16 cellular contexts compared by ENCODE assay signal in the genomic region with DNA sequence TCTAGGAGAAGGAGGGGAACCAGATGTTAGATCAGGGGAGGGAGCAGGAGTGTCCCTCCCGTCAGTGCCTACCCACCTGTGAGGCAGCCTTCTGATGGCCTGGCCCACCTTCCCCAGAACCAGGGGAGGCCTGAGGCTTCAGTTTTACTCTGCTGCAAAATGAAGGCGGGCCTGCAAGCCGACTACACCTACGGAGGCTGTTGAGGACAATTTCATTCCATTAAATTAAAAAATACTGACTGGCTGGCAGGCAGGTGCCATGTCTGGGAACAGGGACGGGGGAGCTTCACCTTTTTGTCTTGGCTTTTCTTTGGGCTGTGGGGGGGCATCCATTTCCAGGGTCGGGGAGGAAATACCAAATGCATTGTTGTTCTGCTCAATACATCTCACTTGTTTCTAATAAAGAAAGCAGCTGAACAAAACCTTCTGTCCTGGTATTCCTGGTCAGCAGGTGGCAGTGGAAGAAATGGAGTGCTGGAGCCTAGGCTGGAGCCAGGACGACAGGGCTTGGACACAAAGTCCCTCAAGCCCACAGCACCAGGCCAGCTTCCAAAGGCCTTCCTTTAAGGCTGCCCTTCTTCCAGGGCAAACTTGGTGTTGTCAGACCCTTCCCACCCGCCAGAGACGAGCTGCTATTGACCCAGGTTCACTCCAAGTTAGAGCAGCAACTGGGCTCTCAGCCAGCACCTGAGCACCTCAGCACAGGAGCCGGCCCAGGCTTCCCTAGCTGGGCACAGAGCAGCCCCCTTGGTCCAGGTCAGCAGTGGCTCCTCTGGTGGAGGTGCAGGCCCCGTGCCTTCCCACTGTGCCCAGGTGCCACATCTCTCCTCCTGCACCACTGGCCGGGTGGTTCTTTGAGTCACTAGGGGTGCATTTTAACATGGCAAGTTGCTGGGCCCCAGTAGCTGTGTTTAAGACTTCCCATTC. TPM values are rescaled to one million over a fixed set of nuclear protein-coding genes. Genes with fewer than 3 reads are reported as not detected.
A peak's percentile ranks its signal among the peaks of the same experiment; 100 is the strongest.
DNase-seq lines count a peak whose midpoint lies in the region; FAIRE-seq and TF ChIP-seq lines count a peak whose summit lies in the region.
"Had no signal": no experiment of that assay in that cellular context is flagged by ENCODE, and none has a peak within 500 bp of the region (broad histone marks: within the 10 kb centered on the region; RNA-seq: fewer than 3 reads in every experiment).

No MANE protein-coding gene starts in this region.

- POLR2A ChIA-PET in Caco-2 (lab: Charles Lee): no interaction called here

- BruUV-seq in Caco-2 (replicated peaks; lab: Mats Ljungman, UMichigan): no TSS peak

- H2AFZ ChIP-seq in neural progenitor cell (replicated peaks): no peak overlapping the region

- H3K27me3 Mint-ChIP-seq in Caco-2 (ENCODE audit: insufficient read depth, unreplicated experiment): no peaks in the 10 kb centered on the region
- H3K27me3 Mint-ChIP-seq in neural progenitor cell (ENCODE audit: insufficient read depth, low read depth): peaks cover 2% of the 10 kb centered on the region
- H3K27me3 Mint-ChIP-seq: activated CD8-positive, alpha-beta T cell treated with anti-CD3 and anti-CD28 coated beads for 36 hours; activated naive CD8-positive, alpha-beta T cell; CD4-positive, alpha-beta memory T cell; naive B cell had no signal

- H3K27me3 ChIP-seq in Caco-2 (replicated peaks; ENCODE audit: control insufficient read depth, insufficient read depth, low read length) (no peaks in the 10 kb centered on the region), esophagus muscularis mucosa (no peaks in the 10 kb centered on the region), neural progenitor cell (no peaks in the 10 kb centered on the region)

- DNase-seq in Caco-2: peak in 1 of 2 experiments; percentile 37
- peak; percentile 43 for DNase-seq in SW480 (ENCODE audit: low spot score)
- no peak for DNase-seq in esophagus muscularis mucosa (ENCODE audit: extremely low spot score)
- DNase-seq in neural progenitor cell (ENCODE audit: low spot score): no peak
- no peak for DNase-seq in NCI-H524 (lab: John Stamatoyannopoulos, UW)
- no peak for DNase-seq in frontal cortex (ENCODE audit: low spot score in 2 of 2)
- DNase-seq in NCI-H1930 (lab: John Stamatoyannopoulos, UW): no peak
- no peak for DNase-seq in T-helper 1 cell
- DNase-seq: activated CD8-positive, alpha-beta T cell treated with anti-CD3 and anti-CD28 coated beads for 36 hours; CD4-positive, alpha-beta memory T cell; effector memory CD4-positive, alpha-beta T cell; naive B cell; NCI-H2029 treated with DMSO at 0.1 percent for 48 hours had no signal

- H4K20me1 ChIP-seq in neural progenitor cell (ENCODE audit: low read depth): peaks cover 6% of the 10 kb centered on the region

- TF ChIP-seq EP300 in esophagus muscularis mucosa (IDR thresholded peaks at IDR 0.05): no peak

- no peak overlapping the region for H3K4me2 ChIP-seq in neural progenitor cell

- intact Hi-C loops in Caco-2 (cut with micrococcal nuclease; ENCODE audit: unreplicated experiment) (loop anchor here (1.0 kb wide), 1 partner anchor 24 kb away; no protein-coding TSS in a partner anchor), esophagus muscularis mucosa (cut with DNase I) (no loop called here)

- H3K4me3 ChIP-seq in Caco-2 (ENCODE audit: low read depth, low read length) (no peak overlapping the region), esophagus muscularis mucosa (no peak overlapping the region), neural progenitor cell (no peak overlapping the region)

- CTCF ChIA-PET in Caco-2 (lab: Charles Lee): interaction anchor here (0.6 to 2.9 kb wide), 5 partner anchors 10 to 188 kb away, joined by 3 to 23 read pairs (median 5); a partner anchor contains a TSS

- H3K27ac Mint-ChIP-seq in Caco-2 (ENCODE audit: unreplicated experiment) (peak overlapping the region; percentile 16), neural progenitor cell (peak overlapping the region; percentile 94)
- H3K27ac Mint-ChIP-seq: activated CD8-positive, alpha-beta T cell treated with anti-CD3 and anti-CD28 coated beads for 36 hours; activated naive CD8-positive, alpha-beta T cell; T-helper 2 cell treated with Interferon-gamma antibody and Interleukin-4, amounts not matched to agents 5 μg/mL and 100 μg/mL, for 36 hours had no signal

- H3K36me3 Mint-ChIP-seq in Caco-2 (ENCODE audit: insufficient read depth, unreplicated experiment) (peaks cover 90% of the 10 kb centered on the region), neural progenitor cell (peaks cover 14% of the 10 kb centered on the region)
- H3K36me3 Mint-ChIP-seq: activated naive CD8-positive, alpha-beta T cell; naive B cell had no signal

- TF ChIP-seq CTCF in Caco-2 (IDR thresholded peaks at IDR 0.05; ENCODE audit: insufficient read depth in 1 of 2, low read depth in 1 of 2, low read length in 1 of 2, severe bottlenecking in 1 of 2, unreplicated experiment in 1 of 2) (no peak), esophagus muscularis mucosa (IDR thresholded peaks at IDR 0.05) (no peak), neural progenitor cell (IDR thresholded peaks at IDR 0.05) (no peak)

- no peak overlapping the region for H3K4me3 Mint-ChIP-seq in Caco-2 (ENCODE audit: unreplicated experiment)
- no peak overlapping the region for H3K4me3 Mint-ChIP-seq in neural progenitor cell
- H3K4me3 Mint-ChIP-seq: activated CD8-positive, alpha-beta T cell treated with anti-CD3 and anti-CD28 coated beads for 36 hours; activated naive CD8-positive, alpha-beta T cell; CD4-positive, alpha-beta memory T cell; naive B cell; T-helper 2 cell treated with Interferon-gamma antibody and Interleukin-4, amounts not matched to agents 5 μg/mL and 100 μg/mL, for 36 hours had no signal

- H3F3A ChIP-seq in neural progenitor cell (ENCODE audit: low read depth): peaks cover 8% of the 10 kb centered on the region

- H3K4me1 Mint-ChIP-seq in Caco-2 (ENCODE audit: low read depth, unreplicated experiment) (no peaks in the 10 kb centered on the region), neural progenitor cell (peaks cover 20% of the 10 kb centered on the region)
- H3K4me1 Mint-ChIP-seq: CD4-positive, alpha-beta memory T cell had no signal

- no peaks in the 10 kb centered on the region for H3K4me1 ChIP-seq in Caco-2
- H3K4me1 ChIP-seq in esophagus muscularis mucosa: peaks cover 62 to 72% (median 67%) of the 10 kb centered on the region in 4 donors
- H3K4me1 ChIP-seq in neural progenitor cell: no peaks in the 10 kb centered on the region

- no peak overlapping the region for H3K9ac ChIP-seq in neural progenitor cell

- peaks cover 1% of the 10 kb centered on the region; the same call in 1 of the 2 replicates for H3K36me3 ChIP-seq in Caco-2 (ENCODE audit: control insufficient read depth, insufficient read depth, low read length)
- H3K36me3 ChIP-seq in esophagus muscularis mucosa: peaks cover 11 to 75% (median 70%) of the 10 kb centered on the region in 4 donors
- H3K36me3 ChIP-seq in neural progenitor cell: no peaks in the 10 kb centered on the region

- H3K9me3 Mint-ChIP-seq in Caco-2 (ENCODE audit: unreplicated experiment): no peaks in the 10 kb centered on the region
- no peaks in the 10 kb centered on the region for H3K9me3 Mint-ChIP-seq in neural progenitor cell
- H3K9me3 Mint-ChIP-seq: activated CD8-positive, alpha-beta T cell treated with anti-CD3 and anti-CD28 coated beads for 36 hours; CD4-positive, alpha-beta memory T cell; naive B cell; T-helper 2 cell treated with Interferon-gamma antibody and Interleukin-4, amounts not matched to agents 5 μg/mL and 100 μg/mL, for 36 hours had no signal

- no peak for TF ChIP-seq POLR2A in esophagus muscularis mucosa (IDR thresholded peaks at IDR 0.05; ENCODE audit: low read depth)

- FAIRE-seq in frontal cortex (lab: Jason Lieb, UNC): no peak
- FAIRE-seq: H54 had no signal

- H3K27ac ChIP-seq in esophagus muscularis mucosa (replicated peaks in 1 of 4) (peak overlapping the region; percentile 81 to 85 (median 82)), neural progenitor cell (no peak overlapping the region)

- no peaks in the 10 kb centered on the region for H3K79me2 ChIP-seq in neural progenitor cell (ENCODE audit: low read depth)

- no peaks in the 10 kb centered on the region for H3K9me3 ChIP-seq in Caco-2
- no peaks in the 10 kb centered on the region for H3K9me3 ChIP-seq in esophagus muscularis mucosa
- no peaks in the 10 kb centered on the region for H3K9me3 ChIP-seq in neural progenitor cell (ENCODE audit: low read depth)

- 72% methylated on average over 10 of the region's 12 CpGs for WGBS in esophagus muscularis mucosa

RNA-seq across cellular contexts. Expression of a gene that starts 23.5 kb away (rescaled TPM):
- total RNA-seq in Caco-2 (2022) (74.3 and 88.5 TPM in 2 replicates), esophagus muscularis mucosa (100 to 1,000 TPM in 2 of 4 donors, 10 to 100 TPM in 2; 49.4 to 154 (median 106) TPM), neural progenitor cell (ENCODE audit: low replicate concordance) (16.0 and 31.4 TPM in 2 replicates), frontal cortex (0.82 TPM)

RNA-seq across cellular contexts. Expression of a gene that starts 26.6 kb away (rescaled TPM):
- total RNA-seq in Caco-2 (2022) (21.2 and 21.6 TPM in 2 replicates), esophagus muscularis mucosa (10 to 100 TPM; 20.9 to 34.8 (median 23.5) TPM), neural progenitor cell (ENCODE audit: low replicate concordance) (6.8 and 17.3 TPM in 2 replicates), frontal cortex (2.4 TPM)

RNA-seq across cellular contexts. Expression of a gene that starts 39.4 kb away (rescaled TPM):
- 71.0 and 78.0 TPM in 2 replicates for total RNA-seq in Caco-2 (2022)
- total RNA-seq in esophagus muscularis mucosa: 10 to 100 TPM; 32.1 to 58.2 (median 45.3) TPM
- 10.2 and 14.3 TPM in 2 replicates for total RNA-seq in neural progenitor cell (ENCODE audit: low replicate concordance)
- total RNA-seq in frontal cortex: 8.6 TPM

RNA-seq across cellular contexts. Expression of a gene that starts 47.7 kb away (rescaled TPM):
- 173 and 179 TPM in 2 replicates for total RNA-seq in Caco-2 (2022)
- total RNA-seq in esophagus muscularis mucosa: 10 to 100 TPM; 58.5 to 79.3 (median 65.1) TPM
- 95.0 and 101 TPM in 2 replicates for total RNA-seq in neural progenitor cell (ENCODE audit: low replicate concordance)
- 29.3 TPM for total RNA-seq in frontal cortex

RNA-seq across cellular contexts. Expression of a gene that starts 52.8 kb away (rescaled TPM):
- total RNA-seq in Caco-2 (2022) (12.7 and 13.6 TPM in 2 replicates), esophagus muscularis mucosa (1 to 10 TPM; 4.0 to 8.4 (median 7.0) TPM), neural progenitor cell (ENCODE audit: low replicate concordance) (4.6 and 9.1 TPM in 2 replicates), frontal cortex (8.2 TPM)
